Comparison of ENCODE assay signal across 10 cellular contexts in genomic region chr1:184160236-184160635, GRCh38.
DNase-seq lines count a peak whose midpoint lies in the region; ATAC-seq and TF ChIP-seq lines count a peak whose summit lies in the region.
"Had no signal": no experiment of that assay in that cellular context is flagged by ENCODE, and none has a peak within 500 bp of the region (broad histone marks: within the 10 kb centered on the region; RNA-seq: fewer than 3 reads in every experiment).

No MANE protein-coding gene starts in this region.

- H3K9me3 Mint-ChIP-seq in naive thymus-derived CD8-positive, alpha-beta T cell, result peaks cover 0 to 4% (median 0%) of the 10 kb centered on the region in 9 donors
- H3K9me3 Mint-ChIP-seq: stimulated activated naive B cell treated with anti-CD40 and anti-IgM and Interleukin-4, amounts not matched to agents 10 μg/mL and 1 μg/mL and 100 μg/mL, for 72 hours had no signal

- no peak overlapping the region for H3K27ac Mint-ChIP-seq in naive thymus-derived CD8-positive, alpha-beta T cell
- H3K27ac Mint-ChIP-seq: stimulated activated naive B cell treated with anti-CD40 and anti-IgM and Interleukin-4, amounts not matched to agents 10 μg/mL and 1 μg/mL and 100 μg/mL, for 72 hours had no signal

- no peak overlapping the region for H3K4me3 ChIP-seq in AG10803 (ENCODE audit: low read length)
- H3K4me3 ChIP-seq in RWPE2 (ENCODE audit: severe bottlenecking), result no peak overlapping the region
- H3K4me3 ChIP-seq: colonic mucosa had no signal

- H3K27me3 ChIP-seq in RWPE2 (ENCODE audit: insufficient read depth, poor library complexity, severe bottlenecking), result no peaks in the 10 kb centered on the region
- H3K27me3 ChIP-seq: colonic mucosa had no signal

- peaks cover 0 to 6% (median 1%) of the 10 kb centered on the region in 5 donors for H3K27me3 Mint-ChIP-seq in naive thymus-derived CD8-positive, alpha-beta T cell
- H3K27me3 Mint-ChIP-seq: stimulated activated naive B cell treated with anti-CD40 and anti-IgM and Interleukin-4, amounts not matched to agents 10 μg/mL and 1 μg/mL and 100 μg/mL, for 72 hours had no signal

- peak; percentile 69 for DNase-seq in AG10803 (ENCODE audit: low read depth)
- no peak for DNase-seq in RWPE2 (ENCODE audit: low spot score)
- peak; percentile 64 for DNase-seq in islet precursor cell
- DNase-seq in naive thymus-derived CD8-positive, alpha-beta T cell, result no peak
- no peak for DNase-seq in 8988T
- DNase-seq: colonic mucosa; stimulated activated naive B cell treated with anti-CD40 and anti-IgM and Interleukin-4, amounts not matched to agents 10 μg/mL and 1 μg/mL and 100 μg/mL, for 72 hours had no signal

- no peaks in the 10 kb centered on the region for H3K36me3 ChIP-seq in RWPE2 (ENCODE audit: low read depth)
- H3K36me3 ChIP-seq: colonic mucosa had no signal

- H3K4me3 Mint-ChIP-seq in naive thymus-derived CD8-positive, alpha-beta T cell, result no peak overlapping the region
- H3K4me3 Mint-ChIP-seq: stimulated activated naive B cell treated with anti-CD40 and anti-IgM and Interleukin-4, amounts not matched to agents 10 μg/mL and 1 μg/mL and 100 μg/mL, for 72 hours had no signal

- ATAC-seq in GM19351 (IDR thresholded peaks at IDR 0.05; ENCODE audit: unreplicated experiment) (peak; percentile 27), RWPE2 (ENCODE audit: low read depth) (peak; percentile 50; the same call in 2 of the 3 replicates), GM19467 (IDR thresholded peaks at IDR 0.05; ENCODE audit: unreplicated experiment) (no peak), GM21825 (IDR thresholded peaks at IDR 0.05; ENCODE audit: unreplicated experiment) (no peak)
- ATAC-seq in naive thymus-derived CD8-positive, alpha-beta T cell, result no peak

- TF ChIP-seq CTCF in AG10803 (conservative IDR thresholded peaks at IDR 0.05; ENCODE audit: low read length) (no peak), RWPE2 (IDR thresholded peaks at IDR 0.05; ENCODE audit: poor library complexity, severe bottlenecking) (no peak)

- H3K4me1 Mint-ChIP-seq in naive thymus-derived CD8-positive, alpha-beta T cell, result no peaks in the 10 kb centered on the region

- no peaks in the 10 kb centered on the region for H3K36me3 Mint-ChIP-seq in naive thymus-derived CD8-positive, alpha-beta T cell
- H3K36me3 Mint-ChIP-seq: stimulated activated naive B cell treated with anti-CD40 and anti-IgM and Interleukin-4, amounts not matched to agents 10 μg/mL and 1 μg/mL and 100 μg/mL, for 72 hours had no signal

- H3K4me1 ChIP-seq in RWPE2 (ENCODE audit: insufficient read depth, poor library complexity, severe bottlenecking), result no peaks in the 10 kb centered on the region
- H3K4me1 ChIP-seq: colonic mucosa had no signal

- POLR2A ChIA-PET in naive thymus-derived CD8-positive, alpha-beta T cell (lab: Charles Lee), result no interaction called here

- no peaks in the 10 kb centered on the region for H3K9me3 ChIP-seq in RWPE2 (ENCODE audit: severe bottlenecking)
- H3K9me3 ChIP-seq: colonic mucosa had no signal

- no peak overlapping the region for H3K27ac ChIP-seq in RWPE2 (ENCODE audit: poor library complexity, severe bottlenecking)
- H3K27ac ChIP-seq: colonic mucosa had no signal

Comparison
In these comparisons a context has a peak if more than half of its experiments do, and no peak if none do; other contexts are left out.
1. DNase-seq: peak in AG10803 (single experiment) and islet precursor cell (single experiment); none in RWPE2 (single experiment), naive thymus-derived CD8-positive, alpha-beta T cell (0 of 10) and 8988T (single experiment).
2. ATAC-seq: peak in GM19351 (single experiment) and RWPE2 (single experiment); none in naive thymus-derived CD8-positive, alpha-beta T cell (0 of 2), GM19467 (single experiment) and GM21825 (single experiment).